In genomic region chr14:49880267-49881064, GRCh38 we compare ENCODE assay signal across 11 cellular contexts. TPM values are rescaled to one million over a fixed set of nuclear protein-coding genes. Genes with fewer than 3 reads are reported as not detected.
DNase-seq lines count a peak whose midpoint lies in the region; ATAC-seq and TF ChIP-seq lines count a peak whose summit lies in the region.
"Had no signal": no experiment of that assay in that cellular context is flagged by ENCODE, and none has a peak within 500 bp of the region (broad histone marks: within the 10 kb centered on the region; RNA-seq: fewer than 3 reads in every experiment).

No MANE protein-coding gene starts in this region.

- peaks cover 0 to 4% (median 0%) of the 10 kb centered on the region in 7 donors for H3K9me3 Mint-ChIP-seq in CD14-positive monocyte
- no peaks in the 10 kb centered on the region for H3K9me3 Mint-ChIP-seq in activated CD8-positive, alpha-beta T cell treated with anti-CD3 and anti-CD28 coated beads, Interleukin-2, amount 10 ng/mL, durations not matched to agents 7 days and 5 days (ENCODE audit: insufficient read depth)
- peaks cover 3% of the 10 kb centered on the region for H3K9me3 Mint-ChIP-seq in endodermal cell

- no peaks in the 10 kb centered on the region for H3K79me1 ChIP-seq in mesenchymal stem cell (replicated peaks; ENCODE audit: low read length, poor library complexity, severe bottlenecking)

- H3K18ac ChIP-seq in mesenchymal stem cell (ENCODE audit: low read depth in 1 of 2, low read length in 2 of 2), result peak overlapping the region in 1 of 2 experiments; percentile 48

- H3K9me3 ChIP-seq in mesenchymal stem cell (ENCODE audit: control insufficient read depth, low read length) (no peaks in the 10 kb centered on the region), endodermal cell (ENCODE audit: control insufficient read depth, low read length) (no peaks in the 10 kb centered on the region)
- H3K9me3 ChIP-seq: pancreas had no signal

- peak overlapping the region; percentile 27 for H4K8ac ChIP-seq in mesenchymal stem cell (ENCODE audit: low read length)

- no peak overlapping the region for H2AK5ac ChIP-seq in mesenchymal stem cell (ENCODE audit: low read length, severe bottlenecking)

- H3K4me1 ChIP-seq in mesenchymal stem cell (ENCODE audit: control insufficient read depth, insufficient read depth, low read depth, low read length) (peaks cover 2% of the 10 kb centered on the region), endodermal cell (ENCODE audit: control insufficient read depth, insufficient read depth, low read length) (no peaks in the 10 kb centered on the region)
- H3K4me1 ChIP-seq: pancreas had no signal

- no peak overlapping the region for H3K4ac ChIP-seq in mesenchymal stem cell (ENCODE audit: low read depth in 1 of 2, low read length in 2 of 2)

- H3K4me1 Mint-ChIP-seq in CD14-positive monocyte (peaks cover 29% of the 10 kb centered on the region), endodermal cell (no peaks in the 10 kb centered on the region)
- H3K4me1 Mint-ChIP-seq in activated CD8-positive, alpha-beta T cell treated with anti-CD3 and anti-CD28 coated beads, Interleukin-2, amount 10 ng/mL, durations not matched to agents 7 days and 5 days (ENCODE audit: low read depth), result peaks cover 31% of the 10 kb centered on the region

- TF ChIP-seq CTCF in CD14-positive monocyte (IDR thresholded peaks at IDR 0.05), result no peak
- no peak for TF ChIP-seq CTCF in endodermal cell (conservative IDR thresholded peaks at IDR 0.05)

- H2BK12ac ChIP-seq in mesenchymal stem cell (ENCODE audit: low read length in 2 of 2), result no peak overlapping the region

- H3K23ac ChIP-seq in mesenchymal stem cell (ENCODE audit: low read length in 2 of 2), result no peak overlapping the region

- H3K36me3 ChIP-seq in mesenchymal stem cell (ENCODE audit: control insufficient read depth in 1 of 2, insufficient read depth in 2 of 2, low read depth in 1 of 2, low read length in 2 of 2) (no peaks in the 10 kb centered on the region), endodermal cell (ENCODE audit: control insufficient read depth, insufficient read depth, low read length) (no peaks in the 10 kb centered on the region)
- H3K36me3 ChIP-seq: pancreas had no signal

- peak overlapping the region; percentile 23 for H3K27ac ChIP-seq in mesenchymal stem cell (ENCODE audit: low read length, poor library complexity, severe bottlenecking)
- no peak overlapping the region for H3K27ac ChIP-seq in endodermal cell (ENCODE audit: low read depth, low read length)
- H3K27ac ChIP-seq: pancreas had no signal

- H3K36me3 Mint-ChIP-seq in CD14-positive monocyte (no peaks in the 10 kb centered on the region), endodermal cell (ENCODE audit: low read depth) (no peaks in the 10 kb centered on the region)
- H3K36me3 Mint-ChIP-seq in activated CD8-positive, alpha-beta T cell treated with anti-CD3 and anti-CD28 coated beads, Interleukin-2, amount 10 ng/mL, durations not matched to agents 7 days and 5 days (ENCODE audit: low read depth), result no peaks in the 10 kb centered on the region
- H3K36me3 Mint-ChIP-seq: brain had no signal

- 71% methylated on average over 7 of the region's 9 CpGs for WGBS in mesenchymal stem cell
- 93 to 96% methylated on average over 7 to 9 of the region's 9 CpGs for WGBS in endodermal cell (ENCODE audit: insufficient coverage in 1 of 2, insufficient read length in 1 of 2), 2 experiments

- POLR2A ChIA-PET in activated CD8-positive, alpha-beta T cell treated with anti-CD3 and anti-CD28 coated beads, Interleukin-2, amount 10 ng/mL, durations not matched to agents 7 days and 5 days (lab: Charles Lee), result interaction anchor here (0.6 to 2.2 kb wide), 8 partner anchors 12 to 351 kb away, joined by 3 to 12 read pairs (median 8); partner anchors contain the start of gene ARF6

- H3K4me3 Mint-ChIP-seq in CD14-positive monocyte (peak overlapping the region in 1 of 2 donors; percentile 37), endodermal cell (no peak overlapping the region)
- H3K4me3 Mint-ChIP-seq in activated CD8-positive, alpha-beta T cell treated with anti-CD3 and anti-CD28 coated beads, Interleukin-2, amount 10 ng/mL, durations not matched to agents 7 days and 5 days, result no peak overlapping the region

- intact Hi-C loops in CD14-positive monocyte (cut with micrococcal nuclease), result no loop called here

- H3K14ac ChIP-seq in mesenchymal stem cell (ENCODE audit: low read length in 2 of 2), result no peak overlapping the region

- no peak overlapping the region for H4K91ac ChIP-seq in mesenchymal stem cell (ENCODE audit: low read length)

- no peak overlapping the region for H2BK15ac ChIP-seq in mesenchymal stem cell (ENCODE audit: low read depth, poor library complexity, severe bottlenecking)

- H3K9ac ChIP-seq in mesenchymal stem cell (ENCODE audit: low read length) (no peak overlapping the region), endodermal cell (ENCODE audit: extremely low read depth, low read length, poor library complexity, severe bottlenecking) (no peak overlapping the region)

- no peak overlapping the region for H3K4me2 ChIP-seq in mesenchymal stem cell (ENCODE audit: low read length, poor library complexity, severe bottlenecking)

- H3K27me3 Mint-ChIP-seq in CD14-positive monocyte (ENCODE audit: low read depth in 3 of 3) (peaks cover 0 to 5% (median 2%) of the 10 kb centered on the region in 3 donors), endodermal cell (ENCODE audit: insufficient read depth) (no peaks in the 10 kb centered on the region)
- H3K27me3 Mint-ChIP-seq in activated CD8-positive, alpha-beta T cell treated with anti-CD3 and anti-CD28 coated beads, Interleukin-2, amount 10 ng/mL, durations not matched to agents 7 days and 5 days (ENCODE audit: low read depth), result peaks cover 2% of the 10 kb centered on the region

- H2BK120ac ChIP-seq in mesenchymal stem cell (ENCODE audit: low read depth, low read length), result no peak overlapping the region

- ATAC-seq in activated CD8-positive, alpha-beta T cell treated with anti-CD3 and anti-CD28 coated beads, Interleukin-2, amount 10 ng/mL, durations not matched to agents 7 days and 5 days, result peak; percentile 45
- ATAC-seq in GM18870 (IDR thresholded peaks at IDR 0.05; ENCODE audit: unreplicated experiment), result no peak
- no peak for ATAC-seq in HG02759 (IDR thresholded peaks at IDR 0.05; ENCODE audit: unreplicated experiment)

- H3K27ac Mint-ChIP-seq in CD14-positive monocyte (peak overlapping the region; percentile 38 to 91 (median 87)), endodermal cell (no peak overlapping the region)
- H3K27ac Mint-ChIP-seq in activated CD8-positive, alpha-beta T cell treated with anti-CD3 and anti-CD28 coated beads, Interleukin-2, amount 10 ng/mL, durations not matched to agents 7 days and 5 days, result peak overlapping the region; percentile 43

- CTCF ChIA-PET in activated CD8-positive, alpha-beta T cell treated with anti-CD3 and anti-CD28 coated beads, Interleukin-2, amount 10 ng/mL, durations not matched to agents 7 days and 5 days (lab: Charles Lee), result interaction anchor here (0.8 to 3.1 kb wide), 30 partner anchors 8 to 247 kb away, joined by 3 to 31 read pairs (median 6); partner anchors contain the start of genes NEMF and VCPKMT

- no peak overlapping the region for H2BK5ac ChIP-seq in mesenchymal stem cell (ENCODE audit: low read depth, low read length, poor library complexity, severe bottlenecking)

- no peak overlapping the region for H3K4me3 ChIP-seq in mesenchymal stem cell (ENCODE audit: insufficient read depth in 1 of 2, low read depth in 1 of 2, low read length in 2 of 2)
- no peak overlapping the region for H3K4me3 ChIP-seq in endodermal cell (ENCODE audit: low read length)
- H3K4me3 ChIP-seq: pancreas had no signal

- DNase-seq in CD14-positive monocyte (ENCODE audit: low spot score), result no peak
- DNase-seq in HCEC 1CT, result peak; percentile 67
- DNase-seq in activated CD8-positive, alpha-beta T cell treated with anti-CD3 and anti-CD28 coated beads, Interleukin-2, amount 10 ng/mL, durations not matched to agents 7 days and 5 days, result no peak
- DNase-seq in mesenchymal stem cell, result peak; percentile 77
- no peak for DNase-seq in NCI-H526 treated with DMSO at 0.1 percent for 48 hours (lab: John Stamatoyannopoulos, UW)
- no peak for DNase-seq in endodermal cell
- DNase-seq: hippocampal formation had no signal

- no peak overlapping the region for H2AFZ ChIP-seq in mesenchymal stem cell (ENCODE audit: low read depth, low read length)

- H3K27me3 ChIP-seq in mesenchymal stem cell (ENCODE audit: control insufficient read depth in 1 of 2, insufficient read depth in 1 of 2, low read length in 2 of 2) (no peaks in the 10 kb centered on the region), endodermal cell (ENCODE audit: control insufficient read depth, insufficient read depth, low read length, poor library complexity, severe bottlenecking) (no peaks in the 10 kb centered on the region)
- H3K27me3 ChIP-seq: pancreas had no signal

RNA-seq across cellular contexts. Expression of gene ARF6, which starts 12.4 kb away (rescaled TPM):
- 100 to 1,000 TPM; 120 to 136 TPM for polyA plus RNA-seq in CD14-positive monocyte
- total RNA-seq in activated CD8-positive, alpha-beta T cell treated with anti-CD3 and anti-CD28 coated beads, Interleukin-2, amount 10 ng/mL, durations not matched to agents 7 days and 5 days, result 100 to 1,000 TPM; 183 to 193 TPM
- polyA plus RNA-seq in mesenchymal stem cell (2013, experiment 1 of 2), result 48.0 TPM
- 49.0 TPM for polyA plus RNA-seq in mesenchymal stem cell (2013, experiment 2 of 2)
- 10 to 100 TPM; 45.2 to 46.7 TPM for total RNA-seq in endodermal cell
- polyA plus RNA-seq in endodermal cell (2013, experiment 1 of 2), result 33.8 TPM
- polyA plus RNA-seq in endodermal cell (2013, experiment 2 of 2), result 35.7 TPM

RNA-seq across cellular contexts. Expression of gene NEMF, which starts 27.9 kb away (rescaled TPM):
- polyA plus RNA-seq in CD14-positive monocyte, result 10 to 100 TPM; 18.3 to 27.6 TPM
- total RNA-seq in activated CD8-positive, alpha-beta T cell treated with anti-CD3 and anti-CD28 coated beads, Interleukin-2, amount 10 ng/mL, durations not matched to agents 7 days and 5 days, result 10 to 100 TPM; 75.6 to 78.9 TPM
- 64.5 TPM for polyA plus RNA-seq in mesenchymal stem cell (2013, experiment 1 of 2)
- polyA plus RNA-seq in mesenchymal stem cell (2013, experiment 2 of 2), result 63.3 TPM
- 10 to 100 TPM; 75.1 to 82.6 TPM for total RNA-seq in endodermal cell
- 55.0 TPM for polyA plus RNA-seq in endodermal cell (2013, experiment 1 of 2)
- 53.5 TPM for polyA plus RNA-seq in endodermal cell (2013, experiment 2 of 2)

Comparison
In these comparisons a context has a peak if more than half of its experiments do, and no peak if none do; other contexts are left out.
1. DNase-seq: peak in HCEC 1CT (single experiment) and mesenchymal stem cell (single experiment); none in CD14-positive monocyte (single experiment), activated CD8-positive, alpha-beta T cell treated with anti-CD3 and anti-CD28 coated beads, Interleukin-2, amount 10 ng/mL, durations not matched to agents 7 days and 5 days (single experiment), NCI-H526 treated with DMSO at 0.1 percent for 48 hours (single experiment) and endodermal cell (single experiment).